In the genomic region with DNA sequence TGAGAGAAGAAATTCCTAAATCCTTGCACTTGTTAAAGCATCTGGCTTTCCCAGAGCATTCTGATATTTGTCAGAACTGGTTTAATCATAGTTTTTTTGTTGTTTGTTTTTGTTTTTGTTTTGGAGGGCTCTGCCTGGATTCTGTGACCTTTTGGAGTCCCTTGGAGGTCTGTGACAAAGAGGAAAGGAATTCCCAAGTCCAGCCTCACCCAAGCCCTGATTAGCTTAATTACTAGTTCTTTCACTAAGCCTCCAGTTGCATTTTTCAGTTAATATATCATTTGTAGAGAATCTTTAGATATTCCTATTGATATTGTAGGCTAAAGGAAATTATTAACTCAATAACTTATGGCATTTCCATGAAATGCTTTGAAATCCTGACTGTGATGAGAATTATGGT, we compare ENCODE assay signal across 19 cellular contexts. TPM values are rescaled to one million over a fixed set of nuclear protein-coding genes. Genes with fewer than 3 reads are reported as not detected.
"Had no signal": no experiment of that assay in that cellular context is flagged by ENCODE, and none has a peak within 500 bp of the region (broad histone marks: within the 10 kb centered on the region; RNA-seq: fewer than 3 reads in every experiment).

No MANE protein-coding gene starts in this region.

- H3K4me1 Mint-ChIP-seq: memory B cell; naive thymus-derived CD4-positive, alpha-beta T cell; T-helper 17 cell had no signal

- H3K4me3 Mint-ChIP-seq: memory B cell; naive thymus-derived CD4-positive, alpha-beta T cell; T-helper 17 cell had no signal

- DNase-seq: activated CD4-positive, alpha-beta T cell treated with anti-CD3 and anti-CD28 coated beads for 1 hour; activated CD4-positive, alpha-beta T cell treated with anti-CD3 and anti-CD28 coated beads, Interleukin-2, amount 50 U/mL, for 4 hours; activated gamma-delta T cell; adrenal gland; effector CD8-positive, alpha-beta T cell; naive thymus-derived CD4-positive, alpha-beta T cell; pancreas; stimulated activated CD4-positive, alpha-beta T cell treated with anti-CD3 and anti-CD28 coated beads, Interleukin-1b, Interleukin-23, amount 100 ng/mL, for 48 hours; stimulated activated CD8-positive, alpha-beta memory T cell treated with anti-CD3 and anti-CD28 coated beads, Interleukin-4, amount 100 ng/mL, for 48 hours; stimulated activated naive CD4-positive, alpha-beta T cell; T-helper 17 cell; thyroid gland had no signal

- ATAC-seq: activated naive CD4-positive, alpha-beta T cell treated with anti-CD3 and anti-CD28 coated beads, Interleukin-2, amount 50 U/mL, for 72 hours; naive thymus-derived CD4-positive, alpha-beta T cell; pancreas; sciatic nerve; T-helper 17 cell had no signal

- H3K27me3 ChIP-seq: esophagus muscularis mucosa, thyroid gland had no signal

- H3K9me3 Mint-ChIP-seq: activated naive CD4-positive, alpha-beta T cell treated with anti-CD3 and anti-CD28 coated beads, Interleukin-2, amount 50 U/mL, for 72 hours; memory B cell; naive thymus-derived CD4-positive, alpha-beta T cell had no signal

- H3K27ac Mint-ChIP-seq: activated naive CD4-positive, alpha-beta T cell treated with anti-CD3 and anti-CD28 coated beads, Interleukin-2, amount 50 U/mL, for 72 hours; memory B cell; naive thymus-derived CD4-positive, alpha-beta T cell; T-helper 17 cell had no signal

- H3K36me3 ChIP-seq: adrenal gland, esophagus muscularis mucosa, pancreas, thyroid gland had no signal

- H3K4me3 ChIP-seq: adrenal gland, esophagus muscularis mucosa, pancreas, thyroid gland had no signal

- H3K4me1 ChIP-seq: adrenal gland, esophagus muscularis mucosa, pancreas, thyroid gland had no signal

- H3K9me3 ChIP-seq: adrenal gland, esophagus muscularis mucosa, pancreas, thyroid gland had no signal

- H3K27ac ChIP-seq: adrenal gland, esophagus muscularis mucosa, pancreas, thyroid gland, VCaP had no signal

- H3K36me3 Mint-ChIP-seq: activated naive CD4-positive, alpha-beta T cell treated with anti-CD3 and anti-CD28 coated beads, Interleukin-2, amount 50 U/mL, for 72 hours; memory B cell; naive thymus-derived CD4-positive, alpha-beta T cell had no signal

RNA-seq across cellular contexts. Expression of a gene that starts 0.7 kb away (rescaled TPM):
- total RNA-seq: activated CD8-positive, alpha-beta memory T cell treated with anti-CD3 and anti-CD28 coated beads for 36 hours; endothelial cell of umbilical vein; naive thymus-derived CD4-positive, alpha-beta T cell; sciatic nerve; T-helper 17 cell had no signal
- polyA plus RNA-seq: endothelial cell of umbilical vein; naive thymus-derived CD4-positive, alpha-beta T cell had no signal
